ENCODE assay signal across 27 cellular contexts in the genomic region with DNA sequence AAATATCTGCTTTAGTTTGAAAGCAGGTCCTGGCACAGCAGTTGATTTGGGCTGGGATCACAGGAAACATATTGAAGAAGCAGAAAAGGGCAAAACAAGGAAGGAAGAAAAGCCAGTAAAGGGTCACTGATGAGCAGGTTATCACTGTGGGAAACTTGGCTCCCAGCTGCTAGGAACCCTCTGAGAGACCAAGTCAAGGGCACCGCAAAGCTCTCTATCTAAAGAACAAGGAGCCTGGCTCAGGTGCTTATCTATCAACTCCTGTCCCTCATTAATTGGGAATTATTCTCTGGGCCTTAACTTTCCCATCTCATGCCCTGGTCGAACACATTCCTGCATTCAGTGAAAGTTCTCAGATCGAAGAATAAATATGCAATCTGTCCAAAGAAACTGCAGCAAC.
"Had no signal": no experiment of that assay in that cellular context is flagged by ENCODE, and none has a peak within 500 bp of the region (broad histone marks: within the 10 kb centered on the region; RNA-seq: fewer than 3 reads in every experiment).

No MANE protein-coding gene starts in this region.

- H3K36me3 Mint-ChIP-seq: activated naive CD4-positive, alpha-beta T cell treated with anti-CD3 and anti-CD28 coated beads, Interleukin-2, amount 10 ng/mL, durations not matched to agents 7 days and 5 days; activated naive CD8-positive, alpha-beta T cell treated with anti-CD3 and anti-CD28 coated beads for 36 hours had no signal

- ATAC-seq: activated T-cell treated with anti-CD3 and anti-CD28 coated beads, Interleukin-2, amount 50 U/mL, for 72 hours; Panc1; Right ventricle myocardium inferior had no signal

- H3K9me3 Mint-ChIP-seq: activated naive CD8-positive, alpha-beta T cell treated with anti-CD3 and anti-CD28 coated beads for 36 hours had no signal

- H3K27ac Mint-ChIP-seq: activated CD4-positive, alpha-beta memory T cell treated with anti-CD3 and anti-CD28 coated beads, Interleukin-2, amount 10 ng/mL, durations not matched to agents 7 days and 5 days; activated naive CD4-positive, alpha-beta T cell treated with anti-CD3 and anti-CD28 coated beads, Interleukin-2, amount 10 ng/mL, durations not matched to agents 7 days and 5 days; activated naive CD8-positive, alpha-beta T cell treated with anti-CD3 and anti-CD28 coated beads for 36 hours; activated T-cell treated with anti-CD3 and anti-CD28 coated beads, Interleukin-2, amount 50 U/mL, for 72 hours; activated T-helper 2 cell treated with anti-CD3 and anti-CD28 coated beads, Interferon-gamma antibody, Interleukin-2, Interleukin-4, amounts not matched to agents 10 μg/mL and 5 μg/mL and 100 μg/mL, durations not matched to agents 14 hours and 24 hours and 36 hours had no signal

- H3K9ac ChIP-seq: KMS-11 had no signal

- H3K27me3 ChIP-seq: brain microvascular endothelial cell, cardiac muscle cell, MG63 had no signal

- H3K27me3 Mint-ChIP-seq: activated CD4-positive, alpha-beta memory T cell treated with anti-CD3 and anti-CD28 coated beads, Interleukin-2, amount 10 ng/mL, durations not matched to agents 7 days and 5 days; activated naive CD4-positive, alpha-beta T cell treated with anti-CD3 and anti-CD28 coated beads, Interleukin-2, amount 10 ng/mL, durations not matched to agents 7 days and 5 days; activated naive CD8-positive, alpha-beta T cell treated with anti-CD3 and anti-CD28 coated beads for 36 hours had no signal

- H3K4me3 Mint-ChIP-seq: activated CD4-positive, alpha-beta memory T cell treated with anti-CD3 and anti-CD28 coated beads, Interleukin-2, amount 10 ng/mL, durations not matched to agents 7 days and 5 days; activated naive CD4-positive, alpha-beta T cell treated with anti-CD3 and anti-CD28 coated beads, Interleukin-2, amount 10 ng/mL, durations not matched to agents 7 days and 5 days; activated naive CD8-positive, alpha-beta T cell treated with anti-CD3 and anti-CD28 coated beads for 36 hours; activated T-cell treated with anti-CD3 and anti-CD28 coated beads, Interleukin-2, amount 50 U/mL, for 72 hours had no signal

- H3K27ac ChIP-seq: brain microvascular endothelial cell, cardiac muscle cell, KMS-11, SK-N-MC had no signal

- DNase-seq: activated CD4-positive, alpha-beta memory T cell treated with anti-CD3 and anti-CD28 coated beads, Interleukin-2, amount 10 ng/mL, durations not matched to agents 7 days and 5 days; activated CD4-positive, alpha-beta T cell treated with anti-CD3 and anti-CD28 coated beads, Interleukin-2, amount 50 U/mL, for 1 hour; activated CD4-positive, CD25-positive, alpha-beta regulatory T cell; activated CD8-positive, alpha-beta memory T cell treated with anti-CD3 and anti-CD28 coated beads, Interleukin-2, amount 50 U/mL, for 4 hours; activated gamma-delta T cell treated with Interleukin-2 at 50 U/mL for 16 hours; activated naive CD4-positive, alpha-beta T cell treated with anti-CD3 and anti-CD28 coated beads, Interleukin-2, amount 10 ng/mL, durations not matched to agents 7 days and 5 days; activated naive CD8-positive, alpha-beta T cell treated with anti-CD3 and anti-CD28 coated beads for 36 hours; activated T-cell treated with anti-CD3 and anti-CD28 coated beads, Interleukin-2, amount 50 U/mL, for 72 hours; brain microvascular endothelial cell; MG63; NCI-H1105; NCI-H1436; NCI-H1694 treated with DMSO at 0.1 percent for 48 hours; NCI-H2081; NCI-H2227 treated with DMSO at 0.1 percent for 48 hours; NCI-H446 treated with DMSO at 0.1 percent for 48 hours; NCI-H524 treated with DMSO at 0.1 percent for 48 hours; NCI-H748 treated with DMSO at 0.1 percent for 48 hours; OCI-M1; RPMI8226; T-helper 1 cell had no signal

- H3K4me3 ChIP-seq: cardiac muscle cell, MG63, SK-N-MC had no signal

- H3K36me3 ChIP-seq: brain microvascular endothelial cell, cardiac muscle cell, MG63 had no signal

- H3K4me1 Mint-ChIP-seq: activated CD4-positive, alpha-beta memory T cell treated with anti-CD3 and anti-CD28 coated beads, Interleukin-2, amount 10 ng/mL, durations not matched to agents 7 days and 5 days; activated naive CD4-positive, alpha-beta T cell treated with anti-CD3 and anti-CD28 coated beads, Interleukin-2, amount 10 ng/mL, durations not matched to agents 7 days and 5 days; activated naive CD8-positive, alpha-beta T cell treated with anti-CD3 and anti-CD28 coated beads for 36 hours had no signal

- H3K4me2 ChIP-seq: KMS-11 had no signal

- H3K9me3 ChIP-seq: MG63 had no signal
